8 cellular contexts compared by ENCODE assay signal in genomic region chr20:36574278-36575065, GRCh38. TPM values are rescaled to one million over a fixed set of nuclear protein-coding genes. Genes with fewer than 3 reads are reported as not detected.
A peak's percentile ranks its signal among the peaks of the same experiment; 100 is the strongest.
DNase-seq lines count a peak whose midpoint lies in the region; ATAC-seq and TF ChIP-seq lines count a peak whose summit lies in the region.

No MANE protein-coding gene starts in this region.

- H3K4me2 ChIP-seq in parathyroid adenoma (ENCODE audit: low read length), result peak overlapping the region; percentile 98

- H3K9ac ChIP-seq in parathyroid adenoma, result peak overlapping the region; percentile 38

- H3K4me1 Mint-ChIP-seq in glutamatergic neuron (ENCODE audit: low read depth, unreplicated experiment), result peaks cover 5% of the 10 kb centered on the region

- peaks cover 17% of the 10 kb centered on the region for H3K27me3 Mint-ChIP-seq in glutamatergic neuron (ENCODE audit: unreplicated experiment)

- peaks cover 2% of the 10 kb centered on the region for H3K9me3 Mint-ChIP-seq in glutamatergic neuron (ENCODE audit: unreplicated experiment)

- peak overlapping the region; percentile 83 for H3K4me3 Mint-ChIP-seq in glutamatergic neuron (ENCODE audit: unreplicated experiment)

- ATAC-seq in GM21737 (IDR thresholded peaks at IDR 0.05; ENCODE audit: unreplicated experiment), result no peak

- peak overlapping the region; percentile 50 for H3K27ac Mint-ChIP-seq in glutamatergic neuron (ENCODE audit: unreplicated experiment)

- no peaks in the 10 kb centered on the region for H3K36me3 ChIP-seq in parathyroid adenoma (ENCODE audit: control insufficient read depth, insufficient read depth, low read length)

- DNase-seq in SIG-M5 treated with dmso at 0.1 percent for 504 hours (lab: John Stamatoyannopoulos, UW; ENCODE audit: unreplicated experiment), result peak; percentile 62
- DNase-seq in SIG-M5 (lab: John Stamatoyannopoulos, UW), result no peak
- peak; percentile 35 for DNase-seq in activated gamma-delta T cell treated with Interleukin-2 at 50 U/mL for 16 hours
- DNase-seq in glutamatergic neuron, result peak; percentile 40
- DNase-seq in GDM1 (lab: John Stamatoyannopoulos, UW), result no peak

- peaks cover 15% of the 10 kb centered on the region for H3K4me1 ChIP-seq in parathyroid adenoma

- H3K79me2 ChIP-seq in parathyroid adenoma, result peaks cover 18% of the 10 kb centered on the region

- TF ChIP-seq CTCF in glutamatergic neuron (IDR thresholded peaks at IDR 0.05; ENCODE audit: partially characterized antibody, unreplicated experiment), result no peak
- TF ChIP-seq CTCF in parathyroid adenoma (IDR thresholded peaks at IDR 0.05), result no peak

- H3K9me3 ChIP-seq in parathyroid adenoma (ENCODE audit: control insufficient read depth, low read length), result no peaks in the 10 kb centered on the region

- H3K27me3 ChIP-seq in parathyroid adenoma (ENCODE audit: control insufficient read depth, insufficient read depth, low read length), result no peaks in the 10 kb centered on the region

- H3K36me3 Mint-ChIP-seq in glutamatergic neuron (ENCODE audit: unreplicated experiment), result no peaks in the 10 kb centered on the region

- H3K27ac ChIP-seq in parathyroid adenoma, result peak overlapping the region; percentile 77

- H3K4me3 ChIP-seq in parathyroid adenoma (ENCODE audit: low read depth, low read length), result peak overlapping the region; percentile 85

- H2AFZ ChIP-seq in parathyroid adenoma, result peak overlapping the region; percentile 86

TF ChIP-seq in PFSK-1, 5 proteins besides CTCF, POLR2A, EP300 and RAD21:
- TF ChIP-seq TAF1 (IDR thresholded peaks at IDR 0.05; ENCODE audit: borderline replicate concordance, insufficient read depth, low read length) (peak; percentile 8; the same call in 1 of the 2 replicates), FOXP2 (optimal IDR thresholded peaks at IDR 0.05; ENCODE audit: borderline replicate concordance, extremely low read depth, extremely low read length, insufficient read depth) (peak; percentile 40), SIN3A (IDR thresholded peaks at IDR 0.05; ENCODE audit: borderline replicate concordance, insufficient read depth, low read length) (peak; percentile 71; the same call in 1 of the 2 replicates), POLR2AphosphoS5 (IDR thresholded peaks at IDR 0.05; ENCODE audit: low read depth, low read length) (no peak), REST (IDR thresholded peaks at IDR 0.05; ENCODE audit: insufficient read depth in 1 of 2, low read depth in 2 of 2, low read length in 2 of 2) (no peak)

RNA-seq across cellular contexts. Expression of gene TGIF2, which starts 1.1 kb away (rescaled TPM):
- polyA plus RNA-seq in PFSK-1 (2012; ENCODE audit: insufficient read length, low read depth), result 10.5 TPM
- total RNA-seq in glutamatergic neuron (ENCODE audit: unreplicated experiment), result 10.1 TPM

RNA-seq across cellular contexts. Expression of gene RAB5IF, which starts 31.1 kb away (rescaled TPM):
- 104 TPM for polyA plus RNA-seq in PFSK-1 (2012; ENCODE audit: insufficient read length, low read depth)
- total RNA-seq in glutamatergic neuron (ENCODE audit: unreplicated experiment), result 48.9 TPM

RNA-seq across cellular contexts. Expression of gene MYL9, which starts 33.2 kb away (rescaled TPM):
- not detected for polyA plus RNA-seq in PFSK-1 (2012; ENCODE audit: insufficient read length, low read depth)
- 2.0 TPM for total RNA-seq in glutamatergic neuron (ENCODE audit: unreplicated experiment)

Comparison
In these comparisons a context has a peak if more than half of its experiments do, and no peak if none do; other contexts are left out.
1. DNase-seq: peak in SIG-M5 treated with dmso at 0.1 percent for 504 hours (single experiment), activated gamma-delta T cell treated with Interleukin-2 at 50 U/mL for 16 hours (single experiment) and glutamatergic neuron (single experiment); none in SIG-M5 (single experiment) and GDM1 (single experiment).